Comparison of ENCODE assay signal across 14 cellular contexts in genomic region chr6:127328043-127328442, GRCh38.
"Had no signal": no experiment of that assay in that cellular context is flagged by ENCODE, and none has a peak within 500 bp of the region (broad histone marks: within the 10 kb centered on the region; RNA-seq: fewer than 3 reads in every experiment).

No MANE protein-coding gene starts in this region.

- DNase-seq: activated CD4-positive, alpha-beta T cell treated with anti-CD3 and anti-CD28 coated beads, Interleukin-2, amount 50 U/mL, for 4 hours; activated CD8-positive, alpha-beta memory T cell treated with anti-CD3 and anti-CD28 coated beads, Interleukin-2, amount 10 ng/mL, durations not matched to agents 7 days and 5 days; activated gamma-delta T cell; activated T-cell treated with anti-CD3 and anti-CD28 coated beads, Interleukin-2, amount 50 U/mL, for 48 hours; amygdala; retina; stimulated activated CD4-positive, alpha-beta T cell treated with anti-CD3 and anti-CD28 coated beads, Interleukin-15, amount 100 ng/mL, for 24 hours; stimulated activated CD4-positive, alpha-beta T cell treated with anti-CD3 and anti-CD28 coated beads, Interleukin-4, amount 100 ng/mL, for 24 hours; stomach; uterus had no signal

- FAIRE-seq: colon, frontal cortex, kidney, TTC549 had no signal
